1 cellular context compared by ENCODE assay signal in the genomic region with DNA sequence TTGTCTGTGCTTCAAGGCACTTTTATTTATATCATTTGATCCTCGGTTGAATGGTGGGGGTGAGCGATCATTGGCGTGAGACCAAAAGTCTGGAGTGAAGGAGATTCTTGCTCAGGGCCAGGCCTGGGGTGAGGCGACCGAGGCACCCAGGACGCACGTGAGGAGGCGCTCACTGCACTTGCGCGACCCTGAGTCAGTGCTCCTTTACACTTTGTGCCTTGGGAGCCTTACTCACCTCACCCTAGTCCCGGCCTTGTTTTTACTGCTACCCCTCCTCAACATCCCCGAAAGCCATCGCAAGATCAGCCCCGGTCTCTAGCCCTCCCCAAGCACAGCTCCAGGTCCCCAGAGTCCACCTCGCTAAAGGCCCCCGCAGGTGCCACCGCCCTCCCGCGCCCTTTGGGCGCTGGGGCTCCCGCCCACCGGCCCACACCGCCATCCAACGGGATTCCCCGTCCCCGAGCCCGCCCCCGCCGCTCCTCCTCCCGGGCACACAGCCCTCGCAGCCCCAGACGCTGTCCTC.
TF ChIP-seq lines count a peak whose summit lies in the region.

No MANE protein-coding gene starts in this region.

TF ChIP-seq in IMR-90, 13 proteins besides CTCF, POLR2A, EP300 and RAD21:
- TF ChIP-seq CEBPB (IDR thresholded peaks at IDR 0.05; ENCODE audit: low read depth, low read length) (no peak), MAFK (IDR thresholded peaks at IDR 0.05; ENCODE audit: low read depth, low read length) (no peak), BHLHE40 (IDR thresholded peaks at IDR 0.05; ENCODE audit: low read depth, low read length) (peak; percentile 95), ELK1 (IDR thresholded peaks at IDR 0.05; ENCODE audit: borderline replicate concordance, low read depth, low read length) (no peak), MXI1 (IDR thresholded peaks at IDR 0.05; ENCODE audit: borderline replicate concordance, low read depth, low read length) (peak; percentile 27; the same call in 1 of the 2 replicates), NFE2L2 (IDR thresholded peaks at IDR 0.05; ENCODE audit: low read depth, low read length) (no peak), RCOR1 (IDR thresholded peaks at IDR 0.05; ENCODE audit: insufficient replicate concordance, low read length) (no peak), USF2 (IDR thresholded peaks at IDR 0.05; ENCODE audit: low read depth, low read length) (0 out of 2 replicates have a peak, but pooled peaks have one; percentile 14)
